ENCODE assay signal across 1 cellular context in the genomic region with DNA sequence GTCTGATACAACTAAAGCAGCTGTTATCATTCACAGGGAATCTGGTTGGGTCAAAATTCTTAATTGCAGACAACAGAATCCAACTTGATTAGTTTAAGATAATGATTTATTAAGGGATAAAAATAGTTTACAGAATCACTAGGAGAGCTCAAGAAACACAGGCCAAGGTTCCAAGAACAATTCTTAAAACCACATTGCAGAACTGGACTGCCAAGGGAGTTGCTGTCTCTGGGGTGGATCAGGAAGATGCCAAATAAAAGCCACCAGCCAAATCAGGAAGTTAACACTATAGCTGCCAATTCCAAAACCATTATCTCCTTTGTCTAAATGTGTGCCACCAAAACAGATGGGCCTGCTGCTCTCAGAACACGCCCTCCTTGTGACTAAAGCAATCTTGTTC.
TF ChIP-seq lines count a peak whose summit lies in the region.

No MANE protein-coding gene starts in this region.

TF ChIP-seq in K562, 482 proteins besides CTCF, POLR2A, EP300 and RAD21:
- TF ChIP-seq PURB (CRISPR knock-in tag; IDR thresholded peaks at IDR 0.05; ENCODE audit: low read depth) (no peak), NONO (IDR thresholded peaks at IDR 0.05; ENCODE audit: low read depth in 2 of 2, low read length in 1 of 2) (no peak), CEBPG (CRISPR knock-in tag; IDR thresholded peaks at IDR 0.05) (no peak), CEBPG (tag; conservative IDR thresholded peaks at IDR 0.05 in 1 of 2, IDR thresholded peaks at IDR 0.05 in 1 of 2) (no peak), ZNF436 (CRISPR knock-in tag; IDR thresholded peaks at IDR 0.05) (no peak), ZNF431 (CRISPR knock-in tag; IDR thresholded peaks at IDR 0.05) (no peak), ZNF589 (CRISPR knock-in tag; IDR thresholded peaks at IDR 0.05; ENCODE audit: low read depth) (no peak), SETDB1 (IDR thresholded peaks at IDR 0.05; ENCODE audit: low read length) (no peak), XRCC4 (IDR thresholded peaks at IDR 0.05; ENCODE audit: extremely low read depth, insufficient read depth, insufficient read length) (no peak), ZNF668 (CRISPR knock-in tag; IDR thresholded peaks at IDR 0.05) (no peak), FOXA3 (CRISPR knock-in tag; conservative IDR thresholded peaks at IDR 0.05 in 1 of 2, IDR thresholded peaks at IDR 0.05 in 1 of 2) (no peak), MEF2A (IDR thresholded peaks at IDR 0.05; ENCODE audit: control insufficient read depth, low read depth, low read length) (no peak), CBX8 (IDR thresholded peaks at IDR 0.05; ENCODE audit: borderline replicate concordance, extremely low read depth, low read depth, low read length, poor library complexity, severe bottlenecking) (no peak)
- TF ChIP-seq, protein P1, sequence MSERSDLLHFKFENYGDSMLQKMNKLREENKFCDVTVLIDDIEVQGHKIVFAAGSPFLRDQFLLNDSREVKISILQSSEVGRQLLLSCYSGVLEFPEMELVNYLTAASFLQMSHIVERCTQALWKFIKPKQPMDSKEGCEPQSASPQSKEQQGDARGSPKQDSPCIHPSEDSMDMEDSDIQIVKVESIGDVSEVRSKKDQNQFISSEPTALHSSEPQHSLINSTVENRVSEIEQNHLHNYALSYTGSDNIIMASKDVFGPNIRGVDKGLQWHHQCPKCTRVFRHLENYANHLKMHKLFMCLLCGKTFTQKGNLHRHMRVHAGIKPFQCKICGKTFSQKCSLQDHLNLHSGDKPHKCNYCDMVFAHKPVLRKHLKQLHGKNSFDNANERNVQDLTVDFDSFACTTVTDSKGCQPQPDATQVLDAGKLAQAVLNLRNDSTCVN (CRISPR knock-in tag; IDR thresholded peaks at IDR 0.05) = no peak
- TF ChIP-seq, protein P2, sequence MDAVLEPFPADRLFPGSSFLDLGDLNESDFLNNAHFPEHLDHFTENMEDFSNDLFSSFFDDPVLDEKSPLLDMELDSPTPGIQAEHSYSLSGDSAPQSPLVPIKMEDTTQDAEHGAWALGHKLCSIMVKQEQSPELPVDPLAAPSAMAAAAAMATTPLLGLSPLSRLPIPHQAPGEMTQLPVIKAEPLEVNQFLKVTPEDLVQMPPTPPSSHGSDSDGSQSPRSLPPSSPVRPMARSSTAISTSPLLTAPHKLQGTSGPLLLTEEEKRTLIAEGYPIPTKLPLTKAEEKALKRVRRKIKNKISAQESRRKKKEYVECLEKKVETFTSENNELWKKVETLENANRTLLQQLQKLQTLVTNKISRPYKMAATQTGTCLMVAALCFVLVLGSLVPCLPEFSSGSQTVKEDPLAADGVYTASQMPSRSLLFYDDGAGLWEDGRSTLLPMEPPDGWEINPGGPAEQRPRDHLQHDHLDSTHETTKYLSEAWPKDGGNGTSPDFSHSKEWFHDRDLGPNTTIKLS (IDR thresholded peaks at IDR 0.05; ENCODE audit: borderline replicate concordance, low read depth) = no peak
